ENCODE assay signal across 8 cellular contexts in the genomic region with DNA sequence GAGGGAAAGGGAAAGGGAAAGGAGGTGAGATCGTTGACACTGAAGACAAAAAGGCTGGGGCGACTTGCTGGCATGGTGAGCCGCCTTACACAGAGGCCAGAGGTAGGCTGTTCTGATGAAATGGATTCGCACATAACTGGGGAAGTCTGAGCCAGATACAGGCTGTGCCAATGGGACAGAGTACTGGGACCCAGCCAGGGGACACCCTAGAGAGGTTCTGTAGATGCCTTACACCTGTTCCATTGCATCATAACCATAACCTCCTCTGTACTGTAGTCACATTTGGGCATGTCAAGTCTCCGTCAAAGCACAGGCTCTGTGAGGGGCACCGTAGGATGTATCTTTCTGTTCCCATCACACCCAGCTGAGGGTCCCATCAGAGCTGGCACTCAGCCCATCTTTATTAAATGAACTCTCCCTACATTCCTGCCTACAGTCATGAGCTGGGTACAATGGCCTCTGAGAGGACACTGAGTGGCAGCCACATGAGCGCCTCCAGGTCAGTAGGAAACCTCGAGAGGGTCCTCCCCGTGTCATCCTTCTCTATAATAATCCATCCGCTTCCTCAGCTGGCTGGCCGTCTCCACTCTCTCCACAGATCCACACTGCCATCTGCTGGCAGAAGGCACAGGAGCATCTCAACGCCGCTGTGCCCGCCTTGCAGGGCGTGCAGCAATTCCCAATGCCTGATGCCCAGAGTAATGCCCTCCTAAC.
A peak's percentile ranks its signal among the peaks of the same experiment; 100 is the strongest.
DNase-seq lines count a peak whose midpoint lies in the region; ATAC-seq and TF ChIP-seq lines count a peak whose summit lies in the region.

No MANE protein-coding gene starts in this region.

- H3K9me3 Mint-ChIP-seq in activated B cell treated with CpG ODN at 0.5 μM for 24 hours = no peaks in the 10 kb centered on the region

- DNase-seq in 8988T (peak; percentile 26), NCI-H2171 (lab: John Stamatoyannopoulos, UW) (peak; percentile 63), activated B cell treated with CpG ODN at 0.5 μM for 24 hours (peak; percentile 44), cardiac fibroblast (ENCODE audit: low read depth in 2 of 2) (peak; percentile 77 to 80), kidney glomerular epithelial cell (lab: John Stamatoyannopoulos, UW) (peak; percentile 43)
- DNase-seq in stimulated activated CD4-positive, alpha-beta T cell treated with anti-CD3 and anti-CD28 coated beads, Interleukin-2, amount 100 ng/mL, for 24 hours = peak; percentile 80 to 82

- no peak overlapping the region for H3K4me3 Mint-ChIP-seq in activated B cell treated with CpG ODN at 0.5 μM for 24 hours

- no peak overlapping the region for H3K27ac Mint-ChIP-seq in activated B cell treated with CpG ODN at 0.5 μM for 24 hours

- H3K36me3 Mint-ChIP-seq in activated B cell treated with CpG ODN at 0.5 μM for 24 hours (ENCODE audit: low read depth) = no peaks in the 10 kb centered on the region

- H3K27me3 Mint-ChIP-seq in activated B cell treated with CpG ODN at 0.5 μM for 24 hours = no peaks in the 10 kb centered on the region

- H3K4me3 ChIP-seq in cardiac fibroblast (replicated peaks in 1 of 2; ENCODE audit: low read depth in 2 of 2, low read length in 2 of 2) = no peak overlapping the region

- CTCF ChIA-PET in activated B cell treated with CpG ODN at 0.5 μM for 24 hours (lab: Charles Lee) = interaction anchor here (0.7 to 2.0 kb wide), 5 partner anchors 12 to 46 kb away, joined by 3 to 5 read pairs (median 4); no protein-coding TSS in a partner anchor

- POLR2A ChIA-PET in activated B cell treated with CpG ODN at 0.5 μM for 24 hours (lab: Charles Lee) = no interaction called here

- intact Hi-C loops in activated B cell treated with CpG ODN at 0.5 μM for 24 hours (cut with micrococcal nuclease) = loop anchor here (10.0 kb wide), 1 partner anchor 1307 kb away; no protein-coding TSS in a partner anchor

- peaks cover 5% of the 10 kb centered on the region for H3K4me1 Mint-ChIP-seq in activated B cell treated with CpG ODN at 0.5 μM for 24 hours

- TF ChIP-seq CTCF in activated B cell treated with CpG ODN at 0.5 μM for 24 hours (IDR thresholded peaks at IDR 0.05) (peak; percentile 82), cardiac fibroblast (IDR thresholded peaks at IDR 0.05; ENCODE audit: low read depth, low read length) (peak; percentile 96)

- ATAC-seq in GM18511 (IDR thresholded peaks at IDR 0.05; ENCODE audit: unreplicated experiment) (peak; percentile 97), HG02981 (IDR thresholded peaks at IDR 0.05; ENCODE audit: unreplicated experiment) (peak; percentile 96), activated B cell treated with CpG ODN at 0.5 μM for 24 hours (ENCODE audit: low read depth) (peak; percentile 70)

Comparison
In these comparisons a context has a peak if more than half of its experiments do, and no peak if none do; other contexts are left out.
1. DNase-seq: peak in every context shown above with its lines; median percentile 81 in stimulated activated CD4-positive, alpha-beta T cell treated with anti-CD3 and anti-CD28 coated beads, Interleukin-2, amount 100 ng/mL, for 24 hours; 78 in cardiac fibroblast; 63 in NCI-H2171; 44 in activated B cell treated with CpG ODN at 0.5 μM for 24 hours; 43 in kidney glomerular epithelial cell; 26 in 8988T.